18 cellular contexts compared by ENCODE assay signal in genomic region chr9:112035166-112035816, GRCh38.
DNase-seq lines count a peak whose midpoint lies in the region; ATAC-seq and TF ChIP-seq lines count a peak whose summit lies in the region.
"Had no signal": no experiment of that assay in that cellular context is flagged by ENCODE, and none has a peak within 500 bp of the region (broad histone marks: within the 10 kb centered on the region; RNA-seq: fewer than 3 reads in every experiment).

No MANE protein-coding gene starts in this region.

- H3K4me3 ChIP-seq in BLaER1 treated with 17β-estradiol and CSF1 and Interleukin-3, amounts not matched to agents 10 nM and 100 nM, result no peak overlapping the region
- no peak overlapping the region for H3K4me3 ChIP-seq in Karpas-422 (ENCODE audit: low read length)
- H3K4me3 ChIP-seq: ascending aorta had no signal

- no peak overlapping the region for H3K4me3 Mint-ChIP-seq in chondrocyte (ENCODE audit: unreplicated experiment)
- peak overlapping the region; percentile 24 for H3K4me3 Mint-ChIP-seq in memory B cell
- H3K4me3 Mint-ChIP-seq: activated CD4-positive, alpha-beta memory T cell treated with anti-CD3 and anti-CD28 coated beads for 36 hours; activated naive CD4-positive, alpha-beta T cell treated with anti-CD3 and anti-CD28 coated beads for 36 hours; neural crest cell had no signal

- TF ChIP-seq CTCF in chondrocyte (IDR thresholded peaks at IDR 0.05), result no peak

- peak overlapping the region; percentile 56 for H3K27ac Mint-ChIP-seq in chondrocyte (ENCODE audit: unreplicated experiment)
- peak overlapping the region; percentile 61 for H3K27ac Mint-ChIP-seq in memory B cell
- H3K27ac Mint-ChIP-seq: activated CD4-positive, alpha-beta memory T cell treated with anti-CD3 and anti-CD28 coated beads for 36 hours; activated naive CD4-positive, alpha-beta T cell treated with anti-CD3 and anti-CD28 coated beads for 36 hours had no signal

- TF ChIP-seq POLR2A in GM18505 (IDR thresholded peaks at IDR 0.05; ENCODE audit: borderline replicate concordance, extremely low read depth, insufficient read depth, insufficient read length), result no peak

- H3K36me3 Mint-ChIP-seq in chondrocyte (ENCODE audit: low read depth) (peaks cover 2% of the 10 kb centered on the region), memory B cell (no peaks in the 10 kb centered on the region)
- H3K36me3 Mint-ChIP-seq: activated CD4-positive, alpha-beta memory T cell treated with anti-CD3 and anti-CD28 coated beads for 36 hours had no signal

- H3K36me3 ChIP-seq in BLaER1 treated with 17β-estradiol and CSF1 and Interleukin-3, amounts not matched to agents 10 nM and 100 nM, result peaks cover 7 to 51% (median 23%) of the 10 kb centered on the region in 11 experiments; a peak in 19 of 22 replicates
- no peaks in the 10 kb centered on the region for H3K36me3 ChIP-seq in Karpas-422 (ENCODE audit: insufficient read depth, low read length)
- H3K36me3 ChIP-seq: ascending aorta had no signal

- no peaks in the 10 kb centered on the region for H3K9me3 Mint-ChIP-seq in chondrocyte (ENCODE audit: low read depth)
- H3K9me3 Mint-ChIP-seq in memory B cell, result peaks cover 2% of the 10 kb centered on the region
- H3K9me3 Mint-ChIP-seq: activated CD4-positive, alpha-beta memory T cell treated with anti-CD3 and anti-CD28 coated beads for 36 hours; activated naive CD4-positive, alpha-beta T cell treated with anti-CD3 and anti-CD28 coated beads for 36 hours had no signal

- peak overlapping the region; percentile 47 to 77 (median 68); a peak in 19 of 22 replicates for H3K4me2 ChIP-seq in BLaER1 treated with 17β-estradiol and CSF1 and Interleukin-3, amounts not matched to agents 10 nM and 100 nM
- H3K4me2 ChIP-seq in Karpas-422 (ENCODE audit: low read depth, low read length, poor library complexity, severe bottlenecking), result peak overlapping the region; percentile 58

- no peaks in the 10 kb centered on the region for H3K79me2 ChIP-seq in Karpas-422 (ENCODE audit: low read length)

- H3K9ac ChIP-seq in BLaER1 treated with 17β-estradiol and CSF1 and Interleukin-3, amounts not matched to agents 10 nM and 100 nM, result no peak overlapping the region
- H3K9ac ChIP-seq in Karpas-422 (ENCODE audit: low read length), result no peak overlapping the region

- no peaks in the 10 kb centered on the region for H3K27me3 ChIP-seq in BLaER1 treated with 17β-estradiol and CSF1 and Interleukin-3, amounts not matched to agents 10 nM and 100 nM
- no peaks in the 10 kb centered on the region for H3K27me3 ChIP-seq in Karpas-422 (ENCODE audit: low read length)
- H3K27me3 ChIP-seq: ascending aorta had no signal

- peaks cover 36 to 83% (median 45%) of the 10 kb centered on the region in 10 experiments for H3K4me1 ChIP-seq in BLaER1 treated with 17β-estradiol and CSF1 and Interleukin-3, amounts not matched to agents 10 nM and 100 nM
- peaks cover 74% of the 10 kb centered on the region for H3K4me1 ChIP-seq in Karpas-422 (ENCODE audit: low read length)

- H4K20me1 ChIP-seq in BLaER1 treated with 17β-estradiol and CSF1 and Interleukin-3, amounts not matched to agents 10 nM and 100 nM, result no peaks in the 10 kb centered on the region
- H4K20me1 ChIP-seq in Karpas-422 (ENCODE audit: insufficient read depth, low read depth, low read length), result no peaks in the 10 kb centered on the region

- H3K27me3 Mint-ChIP-seq in chondrocyte (ENCODE audit: low read depth) (no peaks in the 10 kb centered on the region), memory B cell (no peaks in the 10 kb centered on the region)

- DNase-seq in Karpas-422 (no peak), chondrocyte (ENCODE audit: low spot score) (no peak), memory B cell (ENCODE audit: low spot score in 2 of 2) (no peak), GM19240 (ENCODE audit: insufficient read length, low spot score) (no peak)
- DNase-seq: activated CD4-positive, alpha-beta memory T cell treated with anti-CD3 and anti-CD28 coated beads for 36 hours; activated naive CD4-positive, alpha-beta T cell treated with anti-CD3 and anti-CD28 coated beads for 36 hours; activated T-cell treated with anti-CD3 and anti-CD28 coated beads for 4 hours; COR-L47; islet precursor cell; Kasumi-1; NCI-H1105 treated with DMSO at 0.1 percent for 48 hours; NCI-H524 had no signal

- no peak overlapping the region for H2AFZ ChIP-seq in Karpas-422 (ENCODE audit: low read length)

- peaks cover 0 to 30% (median 17%) of the 10 kb centered on the region in 11 experiments; a peak in 12 of 22 replicates for H3K9me3 ChIP-seq in BLaER1 treated with 17β-estradiol and CSF1 and Interleukin-3, amounts not matched to agents 10 nM and 100 nM (replicated peaks in 1 of 11)
- no peaks in the 10 kb centered on the region for H3K9me3 ChIP-seq in Karpas-422 (ENCODE audit: low read length)
- H3K9me3 ChIP-seq: ascending aorta had no signal

- peak overlapping the region in 2 of 11 experiments; percentile 3 to 60; a peak in 2 of 22 replicates for H3K27ac ChIP-seq in BLaER1 treated with 17β-estradiol and CSF1 and Interleukin-3, amounts not matched to agents 10 nM and 100 nM
- H3K27ac ChIP-seq in Karpas-422 (ENCODE audit: low read length), result no peak overlapping the region
- H3K27ac ChIP-seq: ascending aorta had no signal

- H3K4me1 Mint-ChIP-seq in chondrocyte (ENCODE audit: low read depth) (peaks cover 75% of the 10 kb centered on the region), memory B cell (peaks cover 62% of the 10 kb centered on the region)

- no peaks in the 10 kb centered on the region for H3K9me2 ChIP-seq in Karpas-422 (replicated peaks; ENCODE audit: insufficient read depth, low read length)

- ATAC-seq in memory B cell (ENCODE audit: low read depth), result no peak
- no peak for ATAC-seq in GM18870 (IDR thresholded peaks at IDR 0.05; ENCODE audit: unreplicated experiment)
- no peak for ATAC-seq in GM18505 (IDR thresholded peaks at IDR 0.05; ENCODE audit: unreplicated experiment)
- no peak for ATAC-seq in GM19035 (IDR thresholded peaks at IDR 0.05; ENCODE audit: unreplicated experiment)
